Comparison of ENCODE assay signal across 14 cellular contexts in the genomic region with DNA sequence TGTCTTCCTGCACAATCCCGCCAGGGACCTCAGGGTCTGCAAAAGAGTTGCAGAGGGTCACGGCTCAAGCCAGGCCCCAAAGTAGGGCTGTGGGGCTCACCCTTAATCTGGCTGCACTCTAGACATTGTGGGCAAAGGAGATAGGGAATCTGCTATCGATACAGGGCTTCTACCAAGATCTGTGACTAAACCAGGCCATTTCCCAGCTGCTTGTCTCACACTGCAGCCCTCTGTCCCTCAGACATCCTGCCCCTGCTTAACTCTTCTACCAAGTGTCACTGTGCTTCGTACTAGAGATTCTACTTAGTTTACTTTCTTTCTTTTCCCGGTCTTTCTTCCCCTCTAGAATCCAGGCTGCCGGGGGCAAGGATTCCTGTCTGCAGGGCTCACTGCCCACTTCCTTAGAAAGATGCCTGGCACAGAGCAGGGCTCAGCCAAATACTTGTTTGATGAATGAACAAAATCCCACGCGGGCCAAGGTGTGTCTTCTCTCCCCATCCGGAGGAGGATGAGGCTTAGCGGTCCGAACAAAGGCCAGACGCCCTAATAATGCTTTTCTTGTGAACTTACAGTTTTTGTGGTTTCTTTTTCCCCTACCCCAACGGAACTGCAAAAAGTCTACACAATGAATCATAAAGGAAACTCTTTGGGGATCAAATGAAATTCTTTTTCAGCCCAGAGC.
A peak's percentile ranks its signal among the peaks of the same experiment; 100 is the strongest.
DNase-seq lines count a peak whose midpoint lies in the region; ATAC-seq and TF ChIP-seq lines count a peak whose summit lies in the region.
"Had no signal": no experiment of that assay in that cellular context is flagged by ENCODE, and none has a peak within 500 bp of the region (broad histone marks: within the 10 kb centered on the region; RNA-seq: fewer than 3 reads in every experiment).

No MANE protein-coding gene starts in this region.

- H3K4me1 ChIP-seq in PC-9 (replicated peaks; ENCODE audit: insufficient read depth) (peaks cover 56% of the 10 kb centered on the region), osteoblast (ENCODE audit: insufficient read depth, low read length) (peaks cover 30% of the 10 kb centered on the region)
- H3K4me1 ChIP-seq: pancreas had no signal

- H3K27ac ChIP-seq in PC-9 (peak overlapping the region; percentile 91), osteoblast (ENCODE audit: low read depth, low read length) (peak overlapping the region; percentile 64)
- H3K27ac ChIP-seq: hepatocyte, pancreas had no signal

- H3K9me3 Mint-ChIP-seq in effector memory CD8-positive, alpha-beta T cell, result no peaks in the 10 kb centered on the region
- H3K9me3 Mint-ChIP-seq: activated naive CD4-positive, alpha-beta T cell treated with anti-CD3 and anti-CD28 coated beads, Interleukin-2, amount 50 U/mL, for 24 hours; H9; IgD-negative memory B cell had no signal

- H3K36me3 ChIP-seq in PC-9 (ENCODE audit: low read depth) (no peaks in the 10 kb centered on the region), osteoblast (ENCODE audit: insufficient read depth, low read length) (no peaks in the 10 kb centered on the region)
- H3K36me3 ChIP-seq: pancreas had no signal

- BruUV-seq in PC-9 (replicated peaks; lab: Mats Ljungman, UMichigan), result no TSS peak

- H3K27me3 Mint-ChIP-seq in effector memory CD8-positive, alpha-beta T cell, result peaks cover 15 to 38% of the 10 kb centered on the region in 2 donors

- no peaks in the 10 kb centered on the region for H4K20me1 ChIP-seq in PC-9 (ENCODE audit: insufficient read depth)
- no peaks in the 10 kb centered on the region for H4K20me1 ChIP-seq in osteoblast (ENCODE audit: insufficient read depth, low read length)

- H3K79me2 ChIP-seq in PC-9 (ENCODE audit: low read depth) (no peaks in the 10 kb centered on the region), osteoblast (ENCODE audit: insufficient read depth, low read length) (no peaks in the 10 kb centered on the region)
- H3K79me2 ChIP-seq: hepatocyte had no signal

- H3K27me3 ChIP-seq in PC-9 (ENCODE audit: insufficient read depth, low read depth), result no peaks in the 10 kb centered on the region
- no peaks in the 10 kb centered on the region for H3K27me3 ChIP-seq in osteoblast (ENCODE audit: insufficient read depth, low read length)
- H3K27me3 ChIP-seq: hepatocyte, pancreas had no signal

- peaks cover 41% of the 10 kb centered on the region for H3F3A ChIP-seq in PC-9 (ENCODE audit: insufficient read depth, low read depth)

- ATAC-seq in effector memory CD8-positive, alpha-beta T cell (replicated peaks), result no peak
- no peak for ATAC-seq in HG03342 (IDR thresholded peaks at IDR 0.05; ENCODE audit: unreplicated experiment)
- ATAC-seq: pancreas had no signal

- POLR2A ChIA-PET in PC-9 (lab: Charles Lee; ENCODE audit: unreplicated experiment), result no interaction called here

- H3K4me1 Mint-ChIP-seq in effector memory CD8-positive, alpha-beta T cell (ENCODE audit: low read depth in 2 of 2), result no peaks in the 10 kb centered on the region
- H3K4me1 Mint-ChIP-seq: activated naive CD4-positive, alpha-beta T cell treated with anti-CD3 and anti-CD28 coated beads, Interleukin-2, amount 50 U/mL, for 24 hours; IgD-negative memory B cell had no signal

- intact Hi-C loops in PC-9 (cut with micrococcal nuclease; ENCODE audit: unreplicated experiment) (loop anchor here (2.0 kb wide), 1 partner anchor 62 kb away; a partner anchor contains a TSS), posterior vena cava (cut with DNase I) (no loop called here)

- no peak overlapping the region for H3K4me3 Mint-ChIP-seq in effector memory CD8-positive, alpha-beta T cell
- H3K4me3 Mint-ChIP-seq: activated naive CD4-positive, alpha-beta T cell treated with anti-CD3 and anti-CD28 coated beads, Interleukin-2, amount 50 U/mL, for 24 hours; H9; IgD-negative memory B cell had no signal

- H3K27ac Mint-ChIP-seq in effector memory CD8-positive, alpha-beta T cell, result no peak overlapping the region
- H3K27ac Mint-ChIP-seq: activated naive CD4-positive, alpha-beta T cell treated with anti-CD3 and anti-CD28 coated beads, Interleukin-2, amount 50 U/mL, for 24 hours; H9; IgD-negative memory B cell had no signal

- peaks cover 3% of the 10 kb centered on the region for H3K36me3 Mint-ChIP-seq in effector memory CD8-positive, alpha-beta T cell (ENCODE audit: insufficient read depth)
- H3K36me3 Mint-ChIP-seq: activated naive CD4-positive, alpha-beta T cell treated with anti-CD3 and anti-CD28 coated beads, Interleukin-2, amount 50 U/mL, for 24 hours; IgD-negative memory B cell had no signal

- H3K9me3 ChIP-seq in PC-9 (ENCODE audit: insufficient read depth, low read depth), result no peaks in the 10 kb centered on the region
- no peaks in the 10 kb centered on the region for H3K9me3 ChIP-seq in osteoblast (ENCODE audit: low read depth, low read length)
- H3K9me3 ChIP-seq: pancreas had no signal

- peak; percentile 80 for DNase-seq in Daoy (ENCODE audit: low read depth)
- DNase-seq in PC-9, result peak; percentile 69 to 97
- peak; percentile 25 for DNase-seq in dedifferentiated amniotic fluid mesenchymal stem cell (ENCODE audit: extremely low spot score)
- peak; percentile 89 for DNase-seq in osteoblast (ENCODE audit: insufficient read length, low spot score, missing footprints)
- no peak for DNase-seq in effector memory CD8-positive, alpha-beta T cell
- DNase-seq in posterior vena cava (ENCODE audit: low spot score), result no peak
- no peak for DNase-seq in NCI-H2171 treated with DMSO at 0.1 percent for 48 hours (lab: John Stamatoyannopoulos, UW)
- DNase-seq: H9, NCI-H2029, pancreas had no signal

- no peak overlapping the region; the same call in 1 of the 2 replicates for H3K4me3 ChIP-seq in PC-9
- H3K4me3 ChIP-seq in osteoblast (ENCODE audit: insufficient read depth, low read length), result peak overlapping the region; percentile 49
- H3K4me3 ChIP-seq: hepatocyte, pancreas had no signal

- H3K4me2 ChIP-seq in PC-9 (peak overlapping the region; percentile 49), osteoblast (ENCODE audit: insufficient read depth, low read length) (peak overlapping the region; percentile 76)
- H3K4me2 ChIP-seq: hepatocyte had no signal

- CTCF ChIA-PET in PC-9 (lab: Charles Lee), result no interaction called here

- no peaks in the 10 kb centered on the region for H3K9me2 ChIP-seq in PC-9 (ENCODE audit: insufficient read depth)

- no peak for TF ChIP-seq CTCF in PC-9 (conservative IDR thresholded peaks at IDR 0.05)
- no peak for TF ChIP-seq CTCF in osteoblast (IDR thresholded peaks at IDR 0.05; ENCODE audit: extremely low read depth, low read depth, low read length)

- H2AFZ ChIP-seq in PC-9 (no peak overlapping the region), osteoblast (ENCODE audit: low read length) (peak overlapping the region; percentile 63)
- H2AFZ ChIP-seq: hepatocyte had no signal

Comparison
In these comparisons a context has a peak if more than half of its experiments do, and no peak if none do; other contexts are left out.
1. DNase-seq: peak in Daoy (single experiment), PC-9 (2 of 2), dedifferentiated amniotic fluid mesenchymal stem cell (single experiment) and osteoblast (single experiment); none in effector memory CD8-positive, alpha-beta T cell (0 of 3), posterior vena cava (single experiment) and NCI-H2171 treated with DMSO at 0.1 percent for 48 hours (single experiment).